9 cellular contexts compared by ENCODE assay signal in genomic region chr4:150385606-150386005, GRCh38.
A peak's percentile ranks its signal among the peaks of the same experiment; 100 is the strongest.
DNase-seq lines count a peak whose midpoint lies in the region; ATAC-seq lines count a peak whose summit lies in the region.
"Had no signal": no experiment of that assay in that cellular context is flagged by ENCODE, and none has a peak within 500 bp of the region (broad histone marks: within the 10 kb centered on the region; RNA-seq: fewer than 3 reads in every experiment).

No MANE protein-coding gene starts in this region.

- ATAC-seq in central memory CD8-positive, alpha-beta T cell (replicated peaks; ENCODE audit: extremely low read depth, poor library complexity, severe bottlenecking), result no peak
- no peak for ATAC-seq in HG02642 (IDR thresholded peaks at IDR 0.05; ENCODE audit: poor library complexity, unreplicated experiment)

- H3K4me1 Mint-ChIP-seq in central memory CD8-positive, alpha-beta T cell, result peaks cover 5% of the 10 kb centered on the region

- no peaks in the 10 kb centered on the region for H3K27me3 Mint-ChIP-seq in central memory CD8-positive, alpha-beta T cell
- H3K27me3 Mint-ChIP-seq: activated B cell treated with CpG ODN at 0.5 μM for 24 hours had no signal

- H3K36me3 Mint-ChIP-seq in central memory CD8-positive, alpha-beta T cell (ENCODE audit: insufficient read depth), result peaks cover 3% of the 10 kb centered on the region

- no peaks in the 10 kb centered on the region for H3K9me3 Mint-ChIP-seq in central memory CD8-positive, alpha-beta T cell

- H3K4me3 Mint-ChIP-seq in central memory CD8-positive, alpha-beta T cell, result no peak overlapping the region
- H3K4me3 Mint-ChIP-seq: activated B cell treated with CpG ODN at 0.5 μM for 24 hours had no signal

- DNase-seq in DMS79 treated with DMSO at 0.1 percent for 48 hours (lab: John Stamatoyannopoulos, UW), result peak; percentile 89
- peak; percentile 43 for DNase-seq in NCI-H2029 (lab: John Stamatoyannopoulos, UW)
- DNase-seq in central memory CD8-positive, alpha-beta T cell (ENCODE audit: low spot score in 2 of 2), result no peak
- DNase-seq in myocyte (ENCODE audit: low read depth), result peak; percentile 90
- DNase-seq in cerebellar nuclear complex (lab: John Stamatoyannopoulos, UW), result no peak
- no peak for DNase-seq in kidney glomerular epithelial cell (lab: John Stamatoyannopoulos, UW)
- DNase-seq in superior temporal gyrus (ENCODE audit: extremely low spot score), result no peak
- DNase-seq: activated B cell treated with CpG ODN at 0.5 μM for 24 hours had no signal

- H3K27ac Mint-ChIP-seq in central memory CD8-positive, alpha-beta T cell (ENCODE audit: low read depth), result peak overlapping the region; percentile 1
- H3K27ac Mint-ChIP-seq: activated B cell treated with CpG ODN at 0.5 μM for 24 hours had no signal

Comparison
In these comparisons a context has a peak if more than half of its experiments do, and no peak if none do; other contexts are left out.
1. DNase-seq: peak in DMS79 treated with DMSO at 0.1 percent for 48 hours (single experiment), NCI-H2029 (single experiment) and myocyte (single experiment); none in central memory CD8-positive, alpha-beta T cell (0 of 2), cerebellar nuclear complex (0 of 2), kidney glomerular epithelial cell (single experiment) and superior temporal gyrus (single experiment).